14 cellular contexts compared by ENCODE assay signal in the genomic region with DNA sequence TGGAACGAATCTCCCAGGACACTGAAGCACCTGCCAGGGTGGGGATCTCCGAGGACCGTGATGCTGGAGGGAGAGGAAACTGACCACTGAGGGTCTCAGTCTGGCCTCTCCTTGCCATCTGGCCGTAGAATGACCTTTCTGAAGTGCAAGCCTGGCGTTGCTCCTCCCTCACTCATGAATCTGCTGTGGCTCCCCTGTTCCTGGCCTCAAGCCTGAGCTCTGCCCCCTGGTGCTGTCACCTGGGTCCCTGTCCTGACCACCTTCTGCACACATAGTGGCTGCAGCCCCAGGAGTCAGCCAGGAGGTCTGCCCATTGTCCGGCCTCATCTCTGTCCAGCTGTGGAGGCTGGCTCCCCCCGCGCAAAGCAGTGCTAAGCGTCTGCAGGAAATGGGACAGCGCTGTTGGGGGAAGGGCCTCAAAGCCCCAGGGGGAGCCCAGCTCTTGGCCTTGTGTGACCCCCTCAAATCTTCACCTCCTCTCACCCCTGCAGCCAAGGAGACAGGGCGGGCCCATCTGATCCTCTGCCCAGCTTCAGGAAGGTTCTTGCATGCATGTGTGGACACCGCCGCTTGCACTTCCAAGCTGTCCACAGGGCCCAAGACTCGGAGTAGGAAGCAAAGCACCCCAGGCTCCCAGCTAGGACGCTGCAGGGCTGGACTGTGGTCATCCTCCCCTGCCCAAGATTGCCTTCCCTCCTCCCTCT.
"Had no signal": no experiment of that assay in that cellular context is flagged by ENCODE, and none has a peak within 500 bp of the region (broad histone marks: within the 10 kb centered on the region; RNA-seq: fewer than 3 reads in every experiment).

No MANE protein-coding gene starts in this region.

- H3K4me3 ChIP-seq: cardiac muscle cell, gastroesophageal sphincter, smooth muscle cell had no signal

- H3K4me2 ChIP-seq: smooth muscle cell had no signal

- H3K27me3 ChIP-seq: cardiac muscle cell had no signal

- ATAC-seq: activated CD8-positive, alpha-beta T cell treated with anti-CD3 and anti-CD28 coated beads for 36 hours; effector memory CD8-positive, alpha-beta T cell; gastroesophageal sphincter; naive thymus-derived CD4-positive, alpha-beta T cell; right cardiac atrium had no signal

- H3K36me3 ChIP-seq: cardiac muscle cell, gastroesophageal sphincter had no signal

- H3K9me3 Mint-ChIP-seq: activated CD8-positive, alpha-beta T cell treated with anti-CD3 and anti-CD28 coated beads for 36 hours; activated naive CD4-positive, alpha-beta T cell treated with anti-CD3 and anti-CD28 coated beads for 36 hours; effector memory CD8-positive, alpha-beta T cell had no signal

- H3K4me3 Mint-ChIP-seq: activated CD8-positive, alpha-beta T cell treated with anti-CD3 and anti-CD28 coated beads for 36 hours; activated naive CD4-positive, alpha-beta T cell treated with anti-CD3 and anti-CD28 coated beads for 36 hours; effector memory CD8-positive, alpha-beta T cell; naive thymus-derived CD4-positive, alpha-beta T cell; stimulated activated memory B cell treated with anti-CD40 and anti-IgM and Interleukin-4, amounts not matched to agents 10 μg/mL and 1 μg/mL and 100 μg/mL, for 72 hours had no signal

- DNase-seq: activated CD4-positive, alpha-beta T cell treated with anti-CD3 and anti-CD28 coated beads for 4 hours; activated CD8-positive, alpha-beta T cell treated with anti-CD3 and anti-CD28 coated beads for 36 hours; activated naive CD4-positive, alpha-beta T cell treated with anti-CD3 and anti-CD28 coated beads for 36 hours; effector memory CD8-positive, alpha-beta T cell; naive thymus-derived CD4-positive, alpha-beta T cell; right cardiac atrium; T-helper 9 cell; trophoblast cell had no signal

- H3K27ac Mint-ChIP-seq: activated CD8-positive, alpha-beta T cell treated with anti-CD3 and anti-CD28 coated beads for 36 hours; activated naive CD4-positive, alpha-beta T cell treated with anti-CD3 and anti-CD28 coated beads for 36 hours; effector memory CD8-positive, alpha-beta T cell; progenitor cell of endocrine pancreas; stimulated activated memory B cell treated with anti-CD40 and anti-IgM and Interleukin-4, amounts not matched to agents 10 μg/mL and 1 μg/mL and 100 μg/mL, for 72 hours had no signal

- H3K9me3 ChIP-seq: gastroesophageal sphincter had no signal

- H3K27me3 Mint-ChIP-seq: activated CD8-positive, alpha-beta T cell treated with anti-CD3 and anti-CD28 coated beads for 36 hours had no signal

- H3K4me1 Mint-ChIP-seq: stimulated activated memory B cell treated with anti-CD40 and anti-IgM and Interleukin-4, amounts not matched to agents 10 μg/mL and 1 μg/mL and 100 μg/mL, for 72 hours had no signal

- H3K4me1 ChIP-seq: gastroesophageal sphincter had no signal

- H3K27ac ChIP-seq: cardiac muscle cell, epithelial cell of prostate, gastroesophageal sphincter had no signal

- H3K36me3 Mint-ChIP-seq: naive thymus-derived CD4-positive, alpha-beta T cell; stimulated activated memory B cell treated with anti-CD40 and anti-IgM and Interleukin-4, amounts not matched to agents 10 μg/mL and 1 μg/mL and 100 μg/mL, for 72 hours had no signal
